ENCODE assay signal across 34 cellular contexts in the genomic region with DNA sequence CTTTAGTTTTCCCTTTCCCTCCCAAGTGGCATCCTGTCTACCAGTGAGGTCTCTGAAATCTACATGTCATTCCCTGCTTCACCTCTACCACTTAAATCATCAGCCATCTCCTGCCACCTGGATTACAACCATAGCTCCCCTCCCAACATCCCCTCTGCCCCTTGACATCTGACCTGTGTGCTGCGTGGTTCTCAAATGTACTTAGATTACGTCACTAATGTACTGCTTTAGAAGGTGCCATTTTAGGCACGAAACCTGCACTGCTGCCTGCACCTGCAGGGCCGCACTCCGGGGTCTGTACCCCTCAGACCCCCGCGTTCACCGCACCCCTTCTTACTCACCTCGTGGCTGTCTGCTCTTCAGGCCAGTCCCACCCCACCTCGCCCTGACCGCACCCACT.
A peak's percentile ranks its signal among the peaks of the same experiment; 100 is the strongest.
DNase-seq lines count a peak whose midpoint lies in the region; ATAC-seq, FAIRE-seq and TF ChIP-seq lines count a peak whose summit lies in the region.
"Had no signal": no experiment of that assay in that cellular context is flagged by ENCODE, and none has a peak within 500 bp of the region (broad histone marks: within the 10 kb centered on the region; RNA-seq: fewer than 3 reads in every experiment).

No MANE protein-coding gene starts in this region.

- H3K27ac Mint-ChIP-seq in CD8-positive, alpha-beta T cell = no peak overlapping the region
- H3K27ac Mint-ChIP-seq: B cell; CD14-positive monocyte; CD4-positive, alpha-beta memory T cell; CD4-positive, alpha-beta T cell; CD4-positive, CD25-positive, alpha-beta regulatory T cell; CD8-positive, alpha-beta memory T cell had no signal

- H3K4me1 Mint-ChIP-seq in CD8-positive, alpha-beta T cell (ENCODE audit: low read depth) = no peaks in the 10 kb centered on the region
- H3K4me1 Mint-ChIP-seq: B cell; CD14-positive monocyte; CD4-positive, alpha-beta memory T cell; CD4-positive, CD25-positive, alpha-beta regulatory T cell; CD8-positive, alpha-beta memory T cell had no signal

- no peaks in the 10 kb centered on the region for H3K36me3 Mint-ChIP-seq in CD8-positive, alpha-beta T cell
- H3K36me3 Mint-ChIP-seq: CD14-positive monocyte; CD4-positive, alpha-beta memory T cell; CD4-positive, CD25-positive, alpha-beta regulatory T cell; CD8-positive, alpha-beta memory T cell had no signal

- TF ChIP-seq RAD21 in HepG2 (CRISPR knock-in tag; IDR thresholded peaks at IDR 0.05) = no peak

- intact Hi-C loops in HepG2 (cut with micrococcal nuclease; ENCODE audit: unreplicated experiment) = no loop called here
- intact Hi-C loops in right lobe of liver (cut with DNase I) = no loop called here
- intact Hi-C loops in CD8-positive, alpha-beta T cell (cut with DNase I, micrococcal nuclease) = no loop called here

- H3K36me3 ChIP-seq in HepG2 (replicated peaks in 1 of 2; ENCODE audit: control insufficient read depth in 1 of 2, insufficient read depth in 2 of 2, low read length in 2 of 2) (no peaks in the 10 kb centered on the region), right lobe of liver (no peaks in the 10 kb centered on the region), RWPE2 (ENCODE audit: low read depth) (no peaks in the 10 kb centered on the region)
- no peaks in the 10 kb centered on the region for H3K36me3 ChIP-seq in CD8-positive, alpha-beta T cell (ENCODE audit: insufficient read depth, low read length)
- H3K36me3 ChIP-seq: BE2C; BLaER1; BLaER1 treated with 17β-estradiol and CSF1 and Interleukin-3, amounts not matched to agents 10 nM and 100 nM had no signal

- CTCF ChIA-PET in HepG2 (lab: Yijun Ruan, JAX; ENCODE audit: low intra/inter-chr PET ratio, low total read pairs) = no interaction called here
- CTCF ChIA-PET in CD8-positive, alpha-beta T cell (lab: Charles Lee) = no interaction called here

- H3K4me3 Mint-ChIP-seq in CD8-positive, alpha-beta T cell = no peak overlapping the region
- H3K4me3 Mint-ChIP-seq: B cell; CD14-positive monocyte; CD4-positive, alpha-beta memory T cell; CD4-positive, alpha-beta T cell; CD4-positive, CD25-positive, alpha-beta regulatory T cell; CD8-positive, alpha-beta memory T cell had no signal

- DNase-seq in HepG2 (ENCODE audit: low spot score) = no peak
- no peak for DNase-seq in right lobe of liver
- peak; percentile 29 for DNase-seq in RWPE2 (ENCODE audit: low spot score)
- DNase-seq in left kidney (ENCODE audit: low read depth, low spot score) = peak; percentile 38
- DNase-seq in activated CD4-positive, CD25-positive, alpha-beta regulatory T cell treated with anti-CD3 and anti-CD28 coated beads, Interleukin-2, amount 50 U/mL, for 72 hours = no peak
- no peak for DNase-seq in CD8-positive, alpha-beta T cell
- DNase-seq: 8988T; ACHN; AML-193; BE2C; C1 segment of cervical spinal cord; Caco-2; Calu3; CD4-positive, alpha-beta memory T cell; CD4-positive, alpha-beta T cell; CD4-positive, CD25-positive, alpha-beta regulatory T cell; CD8-positive, alpha-beta memory T cell; COR-L47; DMS 273 treated with DMSO at 0.1 percent for 48 hours; DMS153; DMS53; DMS79; DMS79 treated with DMSO at 0.1 percent for 48 hours; DND-41; EL had no signal

- TF ChIP-seq CTCF in HepG2 (CRISPR knock-in tag; IDR thresholded peaks at IDR 0.05) = no peak
- TF ChIP-seq CTCF in right lobe of liver (IDR thresholded peaks at IDR 0.05) = no peak
- TF ChIP-seq CTCF in RWPE2 (IDR thresholded peaks at IDR 0.05; ENCODE audit: poor library complexity, severe bottlenecking) = no peak
- TF ChIP-seq CTCF in CD8-positive, alpha-beta T cell (IDR thresholded peaks at IDR 0.05) = no peak

- H3K9me3 Mint-ChIP-seq in CD8-positive, alpha-beta T cell = no peaks in the 10 kb centered on the region
- H3K9me3 Mint-ChIP-seq: CD4-positive, alpha-beta T cell; CD8-positive, alpha-beta memory T cell had no signal

- WGBS in HepG2 (ENCODE audit: low lambda C conversion rate) = 21% methylated on average over 11 of the region's 11 CpGs
- WGBS in right lobe of liver (ENCODE audit: insufficient coverage, low coverage, low lambda C conversion rate, missing lambda C conversion rate) = 69% methylated on average over 11 of the region's 11 CpGs

- no peaks in the 10 kb centered on the region for H3K27me3 Mint-ChIP-seq in CD8-positive, alpha-beta T cell (ENCODE audit: low read depth)
- H3K27me3 Mint-ChIP-seq: B cell; CD4-positive, alpha-beta T cell; CD4-positive, CD25-positive, alpha-beta regulatory T cell had no signal

- no peak overlapping the region for H3K4me2 ChIP-seq in HepG2 (ENCODE audit: low read depth, low read length)
- H3K4me2 ChIP-seq: A549; BLaER1; BLaER1 treated with 17β-estradiol and CSF1 and Interleukin-3, amounts not matched to agents 10 nM and 100 nM had no signal

- TF ChIP-seq EP300 in HepG2 (IDR thresholded peaks at IDR 0.05; ENCODE audit: low read depth in 2 of 2, low read length in 2 of 2) (no peak), HepG2 (CRISPR knock-in tag; IDR thresholded peaks at IDR 0.05; ENCODE audit: borderline replicate concordance) (no peak)

- no peaks in the 10 kb centered on the region for H3K79me2 ChIP-seq in HepG2 (ENCODE audit: insufficient read depth, low read length)

- H3K27ac ChIP-seq in HepG2 (ENCODE audit: extremely low read length, insufficient read depth, low read length) (no peak overlapping the region), right lobe of liver (no peak overlapping the region), RWPE2 (ENCODE audit: poor library complexity, severe bottlenecking) (no peak overlapping the region)
- no peak overlapping the region for H3K27ac ChIP-seq in CD8-positive, alpha-beta T cell (ENCODE audit: low read depth, low read length)
- H3K27ac ChIP-seq: 22Rv1; A549; BLaER1; BLaER1 treated with 17β-estradiol and CSF1 and Interleukin-3, amounts not matched to agents 10 nM and 100 nM; C4-2B had no signal

- H3K4me1 ChIP-seq in HepG2 (ENCODE audit: insufficient read depth, low read length) = no peaks in the 10 kb centered on the region
- no peaks in the 10 kb centered on the region for H3K4me1 ChIP-seq in right lobe of liver
- no peaks in the 10 kb centered on the region for H3K4me1 ChIP-seq in RWPE2 (ENCODE audit: insufficient read depth, poor library complexity, severe bottlenecking)
- H3K4me1 ChIP-seq in CD8-positive, alpha-beta T cell (ENCODE audit: insufficient read depth, low read length) = no peaks in the 10 kb centered on the region
- H3K4me1 ChIP-seq: A549; BE2C; BLaER1; BLaER1 treated with 17β-estradiol and CSF1 and Interleukin-3, amounts not matched to agents 10 nM and 100 nM; Caco-2 had no signal

- ATAC-seq in HepG2 (no peak), right lobe of liver (no peak), RWPE2 (ENCODE audit: low read depth) (no peak)
- ATAC-seq in CD8-positive, alpha-beta T cell = no peak
- ATAC-seq: A549 had no signal

- BruUV-seq in HepG2 (replicated peaks; lab: Mats Ljungman, UMichigan) = no TSS peak

- H3K27me3 ChIP-seq in HepG2 (ENCODE audit: control insufficient read depth in 1 of 2, insufficient read depth in 2 of 2, low read length in 2 of 2) = peaks cover 7 to 86% of the 10 kb centered on the region in 2 experiments; a peak in 4 of 5 replicates
- H3K27me3 ChIP-seq in right lobe of liver = no peaks in the 10 kb centered on the region
- H3K27me3 ChIP-seq in RWPE2 (ENCODE audit: insufficient read depth, poor library complexity, severe bottlenecking) = no peaks in the 10 kb centered on the region
- no peaks in the 10 kb centered on the region for H3K27me3 ChIP-seq in CD8-positive, alpha-beta T cell (ENCODE audit: insufficient read depth, low read length)
- H3K27me3 ChIP-seq: BE2C; BLaER1; BLaER1 treated with 17β-estradiol and CSF1 and Interleukin-3, amounts not matched to agents 10 nM and 100 nM had no signal

- TF ChIP-seq POLR2A in HepG2 (IDR thresholded peaks at IDR 0.05; ENCODE audit: insufficient read depth in 1 of 2, low read depth in 2 of 2, low read length in 2 of 2) (no peak), right lobe of liver (IDR thresholded peaks at IDR 0.05) (no peak)

- no peaks in the 10 kb centered on the region for H4K20me1 ChIP-seq in HepG2 (ENCODE audit: insufficient read depth, low read length)
- H4K20me1 ChIP-seq: BLaER1; BLaER1 treated with 17β-estradiol and CSF1 and Interleukin-3, amounts not matched to agents 10 nM and 100 nM had no signal

- H3K4me3 ChIP-seq in HepG2 (replicated peaks in 1 of 3; ENCODE audit: insufficient read depth in 1 of 3, low read depth in 2 of 3, low read length in 3 of 3) = no peak overlapping the region
- H3K4me3 ChIP-seq in right lobe of liver = no peak overlapping the region
- H3K4me3 ChIP-seq in RWPE2 (ENCODE audit: severe bottlenecking) = no peak overlapping the region
- no peak overlapping the region for H3K4me3 ChIP-seq in CD8-positive, alpha-beta T cell (ENCODE audit: low read depth, low read length)
- H3K4me3 ChIP-seq: A549; BLaER1; BLaER1 treated with 17β-estradiol and CSF1 and Interleukin-3, amounts not matched to agents 10 nM and 100 nM had no signal

- no peak overlapping the region for H3K9ac ChIP-seq in HepG2 (ENCODE audit: insufficient read depth, low read depth, low read length)
- H3K9ac ChIP-seq: BLaER1; BLaER1 treated with 17β-estradiol and CSF1 and Interleukin-3, amounts not matched to agents 10 nM and 100 nM had no signal

- no peaks in the 10 kb centered on the region for H3K9me3 ChIP-seq in HepG2 (ENCODE audit: low read length)
- H3K9me3 ChIP-seq in right lobe of liver = no peaks in the 10 kb centered on the region
- no peaks in the 10 kb centered on the region for H3K9me3 ChIP-seq in RWPE2 (ENCODE audit: severe bottlenecking)
- H3K9me3 ChIP-seq in CD8-positive, alpha-beta T cell (ENCODE audit: low read length) = no peaks in the 10 kb centered on the region
- H3K9me3 ChIP-seq: A549; BE2C; BLaER1; BLaER1 treated with 17β-estradiol and CSF1 and Interleukin-3, amounts not matched to agents 10 nM and 100 nM; Caco-2 had no signal

- H2AFZ ChIP-seq in HepG2 (ENCODE audit: low read length) = no peak overlapping the region

- FAIRE-seq in HepG2 (lab: Jason Lieb, UNC) = no peak
- FAIRE-seq: A204.1, A549, D721Med had no signal

- POLR2A ChIA-PET in HepG2 (lab: Yijun Ruan, JAX) = no interaction called here
- POLR2A ChIA-PET in CD8-positive, alpha-beta T cell (lab: Charles Lee) = no interaction called here

- in situ Hi-C loops in HepG2 (cut with HindIII; ENCODE audit: extremely low pct_ligation_motif_present, low pct_unique_long_range_greater_than_20kb) = no loop called here

TF ChIP-seq in HepG2, 621 proteins besides CTCF, POLR2A, EP300 and RAD21 (continues in another document):
- no peak for TF ChIP-seq MXD4 (CRISPR knock-in tag; IDR thresholded peaks at IDR 0.05)

Comparison
In these comparisons a context has a peak if more than half of its experiments do, and no peak if none do; other contexts are left out.
1. DNase-seq: peak in RWPE2 (single experiment) and left kidney (single experiment); none in HepG2 (single experiment), right lobe of liver (0 of 3), activated CD4-positive, CD25-positive, alpha-beta regulatory T cell treated with anti-CD3 and anti-CD28 coated beads, Interleukin-2, amount 50 U/mL, for 72 hours (single experiment) and CD8-positive, alpha-beta T cell (0 of 7).